1 cellular context compared by ENCODE assay signal in the genomic region with DNA sequence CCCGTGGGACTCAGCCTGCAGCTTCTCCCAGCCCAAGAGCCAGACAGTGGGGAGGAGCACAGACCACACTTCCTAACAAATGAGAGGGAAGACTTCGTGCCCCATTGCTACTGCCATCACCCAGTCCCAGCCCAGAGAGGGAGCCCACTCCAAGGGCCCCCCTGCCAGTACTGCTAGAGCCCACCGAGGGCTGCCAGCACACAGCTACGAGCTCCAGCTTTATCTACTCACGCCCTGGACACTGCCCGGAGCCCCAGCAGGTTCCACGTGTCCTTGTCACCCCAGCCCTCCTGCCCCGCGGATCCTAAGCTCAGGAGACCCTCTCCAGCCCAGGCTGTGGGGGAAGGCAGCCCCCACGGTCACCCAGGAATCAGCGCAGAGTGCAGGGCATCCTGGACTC.
TF ChIP-seq lines count a peak whose summit lies in the region.

No MANE protein-coding gene starts in this region.

TF ChIP-seq in GM23338, 12 proteins besides CTCF, POLR2A, EP300 and RAD21 (continued from another document):
- TF ChIP-seq, protein P1, sequence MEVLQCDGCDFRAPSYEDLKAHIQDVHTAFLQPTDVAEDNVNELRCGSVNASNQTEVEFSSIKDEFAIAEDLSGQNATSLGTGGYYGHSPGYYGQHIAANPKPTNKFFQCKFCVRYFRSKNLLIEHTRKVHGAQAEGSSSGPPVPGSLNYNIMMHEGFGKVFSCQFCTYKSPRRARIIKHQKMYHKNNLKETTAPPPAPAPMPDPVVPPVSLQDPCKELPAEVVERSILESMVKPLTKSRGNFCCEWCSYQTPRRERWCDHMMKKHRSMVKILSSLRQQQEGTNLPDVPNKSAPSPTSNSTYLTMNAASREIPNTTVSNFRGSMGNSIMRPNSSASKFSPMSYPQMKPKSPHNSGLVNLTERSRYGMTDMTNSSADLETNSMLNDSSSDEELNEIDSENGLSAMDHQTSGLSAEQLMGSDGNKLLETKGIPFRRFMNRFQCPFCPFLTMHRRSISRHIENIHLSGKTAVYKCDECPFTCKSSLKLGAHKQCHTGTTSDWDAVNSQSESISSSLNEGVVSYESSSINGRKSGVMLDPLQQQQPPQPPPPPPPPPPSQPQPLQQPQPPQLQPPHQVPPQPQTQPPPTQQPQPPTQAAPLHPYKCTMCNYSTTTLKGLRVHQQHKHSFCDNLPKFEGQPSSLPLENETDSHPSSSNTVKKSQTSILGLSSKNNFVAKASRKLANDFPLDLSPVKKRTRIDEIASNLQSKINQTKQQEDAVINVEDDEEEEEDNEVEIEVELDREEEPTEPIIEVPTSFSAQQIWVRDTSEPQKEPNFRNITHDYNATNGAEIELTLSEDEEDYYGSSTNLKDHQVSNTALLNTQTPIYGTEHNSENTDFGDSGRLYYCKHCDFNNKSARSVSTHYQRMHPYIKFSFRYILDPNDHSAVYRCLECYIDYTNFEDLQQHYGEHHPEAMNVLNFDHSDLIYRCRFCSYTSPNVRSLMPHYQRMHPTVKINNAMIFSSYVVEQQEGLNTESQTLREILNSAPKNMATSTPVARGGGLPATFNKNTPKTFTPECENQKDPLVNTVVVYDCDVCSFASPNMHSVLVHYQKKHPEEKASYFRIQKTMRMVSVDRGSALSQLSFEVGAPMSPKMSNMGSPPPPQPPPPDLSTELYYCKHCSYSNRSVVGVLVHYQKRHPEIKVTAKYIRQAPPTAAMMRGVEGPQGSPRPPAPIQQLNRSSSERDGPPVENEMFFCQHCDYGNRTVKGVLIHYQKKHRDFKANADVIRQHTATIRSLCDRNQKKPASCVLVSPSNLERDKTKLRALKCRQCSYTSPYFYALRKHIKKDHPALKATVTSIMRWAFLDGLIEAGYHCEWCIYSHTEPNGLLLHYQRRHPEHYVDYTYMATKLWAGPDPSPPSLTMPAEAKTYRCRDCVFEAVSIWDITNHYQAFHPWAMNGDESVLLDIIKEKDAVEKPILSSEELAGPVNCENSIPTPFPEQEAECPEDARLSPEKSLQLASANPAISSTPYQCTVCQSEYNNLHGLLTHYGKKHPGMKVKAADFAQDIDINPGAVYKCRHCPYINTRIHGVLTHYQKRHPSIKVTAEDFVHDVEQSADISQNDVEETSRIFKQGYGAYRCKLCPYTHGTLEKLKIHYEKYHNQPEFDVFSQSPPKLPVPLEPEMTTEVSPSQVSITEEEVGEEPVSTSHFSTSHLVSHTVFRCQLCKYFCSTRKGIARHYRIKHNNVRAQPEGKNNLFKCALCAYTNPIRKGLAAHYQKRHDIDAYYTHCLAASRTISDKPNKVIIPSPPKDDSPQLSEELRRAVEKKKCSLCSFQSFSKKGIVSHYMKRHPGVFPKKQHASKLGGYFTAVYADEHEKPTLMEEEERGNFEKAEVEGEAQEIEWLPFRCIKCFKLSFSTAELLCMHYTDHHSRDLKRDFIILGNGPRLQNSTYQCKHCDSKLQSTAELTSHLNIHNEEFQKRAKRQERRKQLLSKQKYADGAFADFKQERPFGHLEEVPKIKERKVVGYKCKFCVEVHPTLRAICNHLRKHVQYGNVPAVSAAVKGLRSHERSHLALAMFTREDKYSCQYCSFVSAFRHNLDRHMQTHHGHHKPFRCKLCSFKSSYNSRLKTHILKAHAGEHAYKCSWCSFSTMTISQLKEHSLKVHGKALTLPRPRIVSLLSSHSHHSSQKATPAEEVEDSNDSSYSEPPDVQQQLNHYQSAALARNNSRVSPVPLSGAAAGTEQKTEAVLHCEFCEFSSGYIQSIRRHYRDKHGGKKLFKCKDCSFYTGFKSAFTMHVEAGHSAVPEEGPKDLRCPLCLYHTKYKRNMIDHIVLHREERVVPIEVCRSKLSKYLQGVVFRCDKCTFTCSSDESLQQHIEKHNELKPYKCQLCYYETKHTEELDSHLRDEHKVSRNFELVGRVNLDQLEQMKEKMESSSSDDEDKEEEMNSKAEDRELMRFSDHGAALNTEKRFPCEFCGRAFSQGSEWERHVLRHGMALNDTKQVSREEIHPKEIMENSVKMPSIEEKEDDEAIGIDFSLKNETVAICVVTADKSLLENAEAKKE (CRISPR knock-in tag; IDR thresholded peaks at IDR 0.05): no peak
- no peak for TF ChIP-seq POLR2AphosphoS5 (IDR thresholded peaks at IDR 0.05; ENCODE audit: low read depth)
- TF ChIP-seq STAT1 (IDR thresholded peaks at IDR 0.05; ENCODE audit: unreplicated experiment): no peak
